In genomic region chr2:99066602-99067001, GRCh38 we compare ENCODE assay signal across 10 cellular contexts.
DNase-seq lines count a peak whose midpoint lies in the region; TF ChIP-seq lines count a peak whose summit lies in the region.
"Had no signal": no experiment of that assay in that cellular context is flagged by ENCODE, and none has a peak within 500 bp of the region (broad histone marks: within the 10 kb centered on the region; RNA-seq: fewer than 3 reads in every experiment).

No MANE protein-coding gene starts in this region.

- H3K36me3 Mint-ChIP-seq in H9 (ENCODE audit: insufficient read depth in 1 of 3, low read depth in 3 of 3) (no peaks in the 10 kb centered on the region), endothelial cell (ENCODE audit: low read depth, unreplicated experiment) (no peaks in the 10 kb centered on the region), nephron (ENCODE audit: low read depth) (no peaks in the 10 kb centered on the region)
- H3K36me3 Mint-ChIP-seq: IgD-negative memory B cell had no signal

- H2BK12ac ChIP-seq in H9 (ENCODE audit: insufficient read length, low read depth, low read length): no peak overlapping the region

- H2BK20ac ChIP-seq in H9 (ENCODE audit: low read depth, low read length, poor library complexity, severe bottlenecking): no peak overlapping the region

- no peak overlapping the region for H3K4ac ChIP-seq in H9 (ENCODE audit: low read depth, low read length)

- H3K4me3 Mint-ChIP-seq in H9 (no peak overlapping the region), endothelial cell (ENCODE audit: unreplicated experiment) (no peak overlapping the region), nephron (no peak overlapping the region)
- H3K4me3 Mint-ChIP-seq: IgD-negative memory B cell, neural crest cell had no signal

- H2BK5ac ChIP-seq in H9 (ENCODE audit: insufficient read length, low read length): no peak overlapping the region

- no peaks in the 10 kb centered on the region for H3K9me2 ChIP-seq in Karpas-422 (replicated peaks; ENCODE audit: insufficient read depth, low read length)

- no peak overlapping the region for H3K18ac ChIP-seq in H9 (ENCODE audit: insufficient read length, low read depth, low read length)

- H3K27ac ChIP-seq in H9 (ENCODE audit: insufficient read length, low read depth, low read length) (no peak overlapping the region), Karpas-422 (ENCODE audit: low read length) (0 out of 2 replicates have a peak overlapping the region, but pooled peaks have one; percentile 9)

- no peaks in the 10 kb centered on the region for H3K4me1 Mint-ChIP-seq in H9
- no peaks in the 10 kb centered on the region for H3K4me1 Mint-ChIP-seq in endothelial cell (ENCODE audit: unreplicated experiment)
- H3K4me1 Mint-ChIP-seq in nephron: no peaks in the 10 kb centered on the region
- H3K4me1 Mint-ChIP-seq: IgD-negative memory B cell, neural crest cell had no signal

- H4K20me1 ChIP-seq in H9 (ENCODE audit: control insufficient read depth, insufficient read depth, insufficient read length) (no peaks in the 10 kb centered on the region), Karpas-422 (ENCODE audit: insufficient read depth, low read depth, low read length) (no peaks in the 10 kb centered on the region)

- H3K4me1 ChIP-seq in H9 (ENCODE audit: insufficient read depth, low read length) (no peaks in the 10 kb centered on the region), Karpas-422 (ENCODE audit: low read length) (peaks cover 26% of the 10 kb centered on the region)

- no peaks in the 10 kb centered on the region for H3K27me3 ChIP-seq in H9 (ENCODE audit: insufficient read depth, low read length)
- no peaks in the 10 kb centered on the region for H3K27me3 ChIP-seq in Karpas-422 (ENCODE audit: low read length)

- H3K9me3 Mint-ChIP-seq in H9 (no peaks in the 10 kb centered on the region), endothelial cell (ENCODE audit: unreplicated experiment) (no peaks in the 10 kb centered on the region), nephron (no peaks in the 10 kb centered on the region)
- H3K9me3 Mint-ChIP-seq: IgD-negative memory B cell, neural crest cell had no signal

- H3K27me3 Mint-ChIP-seq in H9 (ENCODE audit: low read depth) (no peaks in the 10 kb centered on the region; the same call in 1 of the 2 replicates), endothelial cell (ENCODE audit: unreplicated experiment) (no peaks in the 10 kb centered on the region), nephron (ENCODE audit: low read depth) (no peaks in the 10 kb centered on the region)
- H3K27me3 Mint-ChIP-seq: IgD-negative memory B cell had no signal

- H3K9ac ChIP-seq in H9 (ENCODE audit: extremely low read depth, insufficient read length, low read length) (no peak overlapping the region), Karpas-422 (ENCODE audit: low read length) (peak overlapping the region; percentile 25; the same call in 1 of the 2 replicates)

- no peak overlapping the region for H4K8ac ChIP-seq in H9 (replicated peaks; ENCODE audit: insufficient read length, low read depth, low read length)

- DNase-seq in AG08395 (ENCODE audit: low spot score): peak; percentile 30
- DNase-seq in GM10266 (ENCODE audit: extremely low spot score): peak; percentile 47
- no peak for DNase-seq in H9
- DNase-seq in Karpas-422: peak; percentile 79
- DNase-seq in SK-N-DZ (ENCODE audit: low spot score): peak; percentile 8
- peak; percentile 20 for DNase-seq in endothelial cell (ENCODE audit: low spot score)
- DNase-seq in NK-92 (lab: John Stamatoyannopoulos, UW; ENCODE audit: unreplicated experiment): no peak

- H3K36me3 ChIP-seq in Karpas-422 (ENCODE audit: insufficient read depth, low read length): no peaks in the 10 kb centered on the region

- peak; percentile 36 for TF ChIP-seq CTCF in GM10266 (IDR thresholded peaks at IDR 0.05; ENCODE audit: control insufficient read depth, insufficient read depth, low read depth, missing control alignments)
- peak; percentile 54 for TF ChIP-seq CTCF in H9 (conservative IDR thresholded peaks at IDR 0.05)
- TF ChIP-seq CTCF in endothelial cell (IDR thresholded peaks at IDR 0.05; ENCODE audit: unreplicated experiment): no peak
- TF ChIP-seq CTCF in nephron (IDR thresholded peaks at IDR 0.05; ENCODE audit: unreplicated experiment in 3 of 3): peak; percentile 28 to 52 (median 43)

- no peak overlapping the region for H4K5ac ChIP-seq in H9 (ENCODE audit: insufficient read length, low read depth, low read length)

- H3K56ac ChIP-seq in H9 (ENCODE audit: insufficient read length, low read depth, low read length): no peak overlapping the region

- no peak overlapping the region for H3K23ac ChIP-seq in H9 (ENCODE audit: insufficient read length, low read depth, low read length)

- WGBS in H9 (ENCODE audit: extremely low coverage, insufficient read length, low lambda C conversion rate): no CpG with 5 or more reads among the region's 3 CpGs

- no peak overlapping the region for H2BK15ac ChIP-seq in H9 (ENCODE audit: low read depth, low read length)

- H3K23me2 ChIP-seq in H9 (ENCODE audit: insufficient read length, low read depth, low read length, poor library complexity, severe bottlenecking): no peaks in the 10 kb centered on the region

- no peak overlapping the region for H4K91ac ChIP-seq in H9 (ENCODE audit: insufficient read length, low read depth, low read length)

- H3K9me3 ChIP-seq in H9 (ENCODE audit: control insufficient read depth, low read depth, low read length) (no peaks in the 10 kb centered on the region), Karpas-422 (ENCODE audit: low read length) (no peaks in the 10 kb centered on the region)

- H3K14ac ChIP-seq in H9 (ENCODE audit: insufficient read depth, low read length): no peak overlapping the region

- no peak overlapping the region for H3T11ph ChIP-seq in H9 (ENCODE audit: low read length)

- H2AK5ac ChIP-seq in H9 (ENCODE audit: insufficient read length, low read length): no peak overlapping the region

- H3K27ac Mint-ChIP-seq in H9 (no peak overlapping the region), endothelial cell (ENCODE audit: unreplicated experiment) (no peak overlapping the region), nephron (no peak overlapping the region)
- H3K27ac Mint-ChIP-seq: IgD-negative memory B cell had no signal

- no peak overlapping the region for H3K4me3 ChIP-seq in Karpas-422 (ENCODE audit: low read length)

- H2BK120ac ChIP-seq in H9 (ENCODE audit: low read depth, low read length, poor library complexity, severe bottlenecking): no peak overlapping the region

- no peaks in the 10 kb centered on the region for H3K79me1 ChIP-seq in H9 (ENCODE audit: insufficient read depth, low read depth, low read length, poor library complexity, severe bottlenecking)

- H3K4me2 ChIP-seq in H9 (ENCODE audit: insufficient read depth, insufficient read length, low read length) (no peak overlapping the region), Karpas-422 (ENCODE audit: low read depth, low read length, poor library complexity, severe bottlenecking) (peak overlapping the region; percentile 37)

- H2AFZ ChIP-seq in H9 (ENCODE audit: low read length) (no peak overlapping the region), Karpas-422 (ENCODE audit: low read length) (peak overlapping the region; percentile 93)

- H3K79me2 ChIP-seq in H9 (ENCODE audit: insufficient read depth, low read length) (no peaks in the 10 kb centered on the region), Karpas-422 (ENCODE audit: low read length) (no peaks in the 10 kb centered on the region)

Comparison
In these comparisons a context has a peak if more than half of its experiments do, and no peak if none do; other contexts are left out.
1. DNase-seq: peak in AG08395 (single experiment), GM10266 (single experiment), Karpas-422 (single experiment), SK-N-DZ (single experiment) and endothelial cell (single experiment); none in H9 (single experiment) and NK-92 (single experiment).